ENCODE assay signal across 6 cellular contexts in genomic region chr12:105396983-105397382, GRCh38.
"Had no signal": no experiment of that assay in that cellular context is flagged by ENCODE, and none has a peak within 500 bp of the region (broad histone marks: within the 10 kb centered on the region; RNA-seq: fewer than 3 reads in every experiment).

No MANE protein-coding gene starts in this region.

- DNase-seq: GM23248, GOT3, H7, H9, HCEC 1CT, HFFc6 had no signal
